1 cellular context compared by ENCODE assay signal in genomic region chr2:99154643-99155536, GRCh38.
TF ChIP-seq lines count a peak whose summit lies in the region.

Gene LIPT1 (plus strand): TSS chr2:99154967. CDS start chr2:99161958, 6,991 bp downstream.
Gene TSGA10 (minus strand): TSS chr2:99154942. CDS start chr2:99109439, 45,503 bp downstream.

TF ChIP-seq in SK-N-SH, 30 proteins besides CTCF, POLR2A, EP300 and RAD21 (continued from another document):
- TF ChIP-seq USF1 (IDR thresholded peaks at IDR 0.05; ENCODE audit: borderline replicate concordance, low read depth) (peak; percentile 48; the same call in 1 of the 2 replicates), ELF1 (IDR thresholded peaks at IDR 0.05) (peak; percentile 70), TEAD4 (IDR thresholded peaks at IDR 0.05; ENCODE audit: borderline replicate concordance, insufficient read depth) (no peak), MEF2A (IDR thresholded peaks at IDR 0.05; ENCODE audit: borderline replicate concordance, low read depth) (no peak), JUND (IDR thresholded peaks at IDR 0.05) (no peak), RCOR1 (IDR thresholded peaks at IDR 0.05; ENCODE audit: low read length) (no peak), GATA2 (CRISPR knock-in tag; IDR thresholded peaks at IDR 0.05) (no peak; the same call in 1 of the 2 replicates), POLR2AphosphoS5 (IDR thresholded peaks at IDR 0.05; ENCODE audit: low read depth, low read length) (peak; percentile 93), FOXM1 (IDR thresholded peaks at IDR 0.05; ENCODE audit: low read depth) (no peak), YY1 (IDR thresholded peaks at IDR 0.05; ENCODE audit: low read depth) (0 out of 2 replicates have a peak, but pooled peaks have one; percentile 38), REST (IDR thresholded peaks at IDR 0.05; ENCODE audit: low read depth, low read length) (peak; percentile 41; the same call in 1 of the 2 replicates), IRF3 (IDR thresholded peaks at IDR 0.05; ENCODE audit: low read depth, low read length) (no peak), NFIC (IDR thresholded peaks at IDR 0.05; ENCODE audit: borderline replicate concordance) (no peak), FOSL2 (IDR thresholded peaks at IDR 0.05; ENCODE audit: borderline replicate concordance, low read depth) (no peak; the same call in 1 of the 2 replicates), PBX3 (IDR thresholded peaks at IDR 0.05) (no peak)
TF ChIP-seq in SK-N-SH: peak in this region for 15.
